Comparison of ENCODE assay signal across 16 cellular contexts in the genomic region with DNA sequence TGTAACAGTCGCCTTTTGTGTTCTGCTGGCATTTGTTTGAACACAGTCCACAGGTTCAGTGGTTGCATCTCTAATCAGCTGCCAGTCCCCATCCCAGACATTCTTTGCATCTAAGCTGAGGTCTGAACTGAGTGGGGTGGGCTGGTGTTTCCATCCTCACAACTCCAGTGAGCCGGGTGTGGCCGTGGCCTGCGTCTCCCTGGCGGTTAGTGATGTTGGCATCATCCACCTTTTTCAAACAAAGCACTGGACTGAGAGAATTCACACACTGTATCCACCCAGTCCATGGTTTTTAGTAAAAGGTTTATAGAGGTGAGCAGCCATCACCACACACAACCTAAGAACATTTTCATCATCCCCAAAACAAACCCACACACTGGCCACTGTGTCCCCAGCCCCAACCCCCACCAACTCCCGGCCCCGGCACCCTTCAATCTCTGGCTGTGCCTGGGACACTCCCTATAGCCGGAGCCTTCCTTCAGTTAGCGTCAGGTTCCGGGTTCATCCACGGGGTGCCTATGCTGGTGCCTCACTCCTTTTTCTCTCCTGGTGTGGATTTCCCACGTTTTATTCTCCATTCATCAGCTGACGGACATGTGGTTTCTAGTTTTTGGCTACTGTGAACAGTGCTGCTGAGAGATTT.
"Had no signal": no experiment of that assay in that cellular context is flagged by ENCODE, and none has a peak within 500 bp of the region (broad histone marks: within the 10 kb centered on the region; RNA-seq: fewer than 3 reads in every experiment).

No MANE protein-coding gene starts in this region.

- ATAC-seq: left cardiac atrium had no signal

- H3K4me1 ChIP-seq: prostate gland, right lobe of liver had no signal

- H3K4me3 ChIP-seq: prostate gland, right lobe of liver, spleen, testis had no signal

- H3K27ac Mint-ChIP-seq: activated CD4-positive, alpha-beta memory T cell treated with anti-CD3 and anti-CD28 coated beads for 36 hours; activated naive CD4-positive, alpha-beta T cell treated with anti-CD3 and anti-CD28 coated beads, Interleukin-2, amount 50 U/mL, for 24 hours; endodermal cell had no signal

- H3K9me3 Mint-ChIP-seq: activated naive CD4-positive, alpha-beta T cell treated with anti-CD3 and anti-CD28 coated beads, Interleukin-2, amount 50 U/mL, for 24 hours; endodermal cell; immature natural killer cell; naive B cell; T-cell had no signal

- H3K4me3 Mint-ChIP-seq: activated CD4-positive, alpha-beta memory T cell treated with anti-CD3 and anti-CD28 coated beads for 36 hours; activated naive CD4-positive, alpha-beta T cell treated with anti-CD3 and anti-CD28 coated beads, Interleukin-2, amount 50 U/mL, for 24 hours; endodermal cell; immature natural killer cell; T-cell had no signal

- H3K9me3 ChIP-seq: prostate gland, right lobe of liver, spleen, testis had no signal

- H3K27me3 ChIP-seq: right lobe of liver, spleen, testis had no signal

- H3K27ac ChIP-seq: prostate gland, right lobe of liver, spleen, testis had no signal

- H3K36me3 Mint-ChIP-seq: naive B cell had no signal

- H3K27me3 Mint-ChIP-seq: activated CD4-positive, alpha-beta memory T cell treated with anti-CD3 and anti-CD28 coated beads for 36 hours; activated naive CD4-positive, alpha-beta T cell treated with anti-CD3 and anti-CD28 coated beads, Interleukin-2, amount 50 U/mL, for 24 hours; naive B cell; T-cell had no signal

- H3K4me1 Mint-ChIP-seq: endodermal cell had no signal

- DNase-seq: activated CD4-positive, alpha-beta T cell treated with anti-CD3 and anti-CD28 coated beads for 1 hour; amygdala; endodermal cell; immature natural killer cell; left cardiac atrium; naive B cell; spleen; stimulated activated CD4-positive, alpha-beta T cell treated with anti-CD3 and anti-CD28 coated beads, Interleukin-2, amount 100 ng/mL, for 24 hours; stimulated activated naive CD4-positive, alpha-beta T cell treated with Interleukin-2 at 50 U/mL for 16 hours; T-cell; T1000; testis had no signal
